Comparison of ENCODE assay signal across 1 cellular context in genomic region chr2:64386676-64387075, GRCh38.
TF ChIP-seq lines count a peak whose summit lies in the region.

No MANE protein-coding gene starts in this region.

TF ChIP-seq in WTC11, 78 proteins besides CTCF, POLR2A, EP300 and RAD21:
- TF ChIP-seq ZNF671 (CRISPR knock-in tag; IDR thresholded peaks at IDR 0.05) (no peak), NFE2L1 (CRISPR knock-in tag; IDR thresholded peaks at IDR 0.05) (peak; percentile 80)
